In genomic region chr17:74921769-74922168, GRCh38 we compare ENCODE assay signal across 29 cellular contexts. TPM values are rescaled to one million over a fixed set of nuclear protein-coding genes. Genes with fewer than 3 reads are reported as not detected.
"Had no signal": no experiment of that assay in that cellular context is flagged by ENCODE, and none has a peak within 500 bp of the region (broad histone marks: within the 10 kb centered on the region; RNA-seq: fewer than 3 reads in every experiment).

No MANE protein-coding gene starts in this region.

- DNase-seq: activated CD4-positive, alpha-beta T cell treated with anti-CD3 and anti-CD28 coated beads for 48 hours; activated CD4-positive, alpha-beta T cell treated with anti-CD3 and anti-CD28 coated beads, Interleukin-2, amount 50 U/mL, for 4 hours; activated CD4-positive, CD25-positive, alpha-beta regulatory T cell treated with anti-CD3 and anti-CD28 coated beads, Interleukin-2, amount 50 U/mL, for 72 hours; activated CD8-positive, alpha-beta memory T cell treated with anti-CD3 and anti-CD28 coated beads, Interleukin-2, amount 50 U/mL, for 48 hours; activated CD8-positive, alpha-beta T cell treated with anti-CD3 and anti-CD28 coated beads, Interleukin-2, amount 10 ng/mL, durations not matched to agents 7 days and 5 days; activated naive CD4-positive, alpha-beta T cell treated with anti-CD3 and anti-CD28 coated beads, Interleukin-2, amount 50 U/mL, for 16 hours; activated naive CD8-positive, alpha-beta T cell treated with anti-CD3 and anti-CD28 coated beads, Interleukin-2, amount 10 ng/mL, durations not matched to agents 7 days and 5 days; activated T-cell treated with anti-CD3 and anti-CD28 coated beads, Interleukin-2, amount 50 U/mL, for 1 hour; anterior cingulate cortex; cerebellar nuclear complex; NCI-H1105 treated with DMSO at 0.1 percent for 48 hours; NCI-H146; NCI-H187 treated with DMSO at 0.1 percent for 48 hours; NCI-H2081 treated with DMSO at 0.1 percent for 48 hours; NCI-H226; NCI-H526 treated with DMSO at 0.1 percent for 48 hours; NCI-H82; OCI-M1; Right ventricle myocardium superior; RPMI8226; SJCRH30; SK-N-SH; SW 1271; T-helper 9 cell had no signal

- H3K9me3 ChIP-seq: adrenal gland, SJCRH30, SK-N-SH had no signal

- H3K4me3 ChIP-seq: SJCRH30 had no signal

- H3K4me3 Mint-ChIP-seq: activated CD8-positive, alpha-beta T cell treated with anti-CD3 and anti-CD28 coated beads, Interleukin-2, amount 10 ng/mL, durations not matched to agents 7 days and 5 days; activated naive CD8-positive, alpha-beta T cell treated with anti-CD3 and anti-CD28 coated beads, Interleukin-2, amount 10 ng/mL, durations not matched to agents 7 days and 5 days; T-helper 1 cell treated with Interleukin-12 subunit alpha and Interleukin-12 subunit beta and Interleukin-4 antibody, amounts not matched to agents 30 μg/mL and 1 μg/mL, for 36 hours had no signal

- H3K9ac ChIP-seq: SK-N-SH had no signal

- H3K36me3 ChIP-seq: adrenal gland, SJCRH30 had no signal

- H3K27ac Mint-ChIP-seq: activated CD8-positive, alpha-beta T cell treated with anti-CD3 and anti-CD28 coated beads, Interleukin-2, amount 10 ng/mL, durations not matched to agents 7 days and 5 days; activated naive CD8-positive, alpha-beta T cell treated with anti-CD3 and anti-CD28 coated beads, Interleukin-2, amount 10 ng/mL, durations not matched to agents 7 days and 5 days; T-helper 1 cell treated with Interleukin-12 subunit alpha and Interleukin-12 subunit beta and Interleukin-4 antibody, amounts not matched to agents 30 μg/mL and 1 μg/mL, for 36 hours; WTC11 had no signal

- H3K9me3 Mint-ChIP-seq: activated naive CD8-positive, alpha-beta T cell treated with anti-CD3 and anti-CD28 coated beads, Interleukin-2, amount 10 ng/mL, durations not matched to agents 7 days and 5 days; T-helper 1 cell treated with Interleukin-12 subunit alpha and Interleukin-12 subunit beta and Interleukin-4 antibody, amounts not matched to agents 30 μg/mL and 1 μg/mL, for 36 hours; WTC11 had no signal

- H3K27ac ChIP-seq: adrenal gland, SJCRH30 had no signal

- H3K36me3 Mint-ChIP-seq: activated naive CD8-positive, alpha-beta T cell treated with anti-CD3 and anti-CD28 coated beads, Interleukin-2, amount 10 ng/mL, durations not matched to agents 7 days and 5 days; WTC11 had no signal

- ATAC-seq: activated CD8-positive, alpha-beta T cell treated with anti-CD3 and anti-CD28 coated beads, Interleukin-2, amount 10 ng/mL, durations not matched to agents 7 days and 5 days; WTC11 had no signal

RNA-seq across cellular contexts. Expression of gene USH1G, which starts 1.3 kb away (rescaled TPM):
- total RNA-seq: activated CD8-positive, alpha-beta T cell treated with anti-CD3 and anti-CD28 coated beads, Interleukin-2, amount 10 ng/mL, durations not matched to agents 7 days and 5 days; activated naive CD8-positive, alpha-beta T cell treated with anti-CD3 and anti-CD28 coated beads, Interleukin-2, amount 10 ng/mL, durations not matched to agents 7 days and 5 days; cardiac septum; NCI-H460; Right ventricle myocardium superior had no signal
- polyA plus RNA-seq: SK-N-SH had no signal

RNA-seq across cellular contexts. Expression of gene OTOP2, which starts 2.3 kb away (rescaled TPM):
- total RNA-seq: activated CD8-positive, alpha-beta T cell treated with anti-CD3 and anti-CD28 coated beads, Interleukin-2, amount 10 ng/mL, durations not matched to agents 7 days and 5 days; activated naive CD8-positive, alpha-beta T cell treated with anti-CD3 and anti-CD28 coated beads, Interleukin-2, amount 10 ng/mL, durations not matched to agents 7 days and 5 days; adrenal gland; cardiac septum; NCI-H460; Right ventricle myocardium superior; SJCRH30; WTC11 had no signal
- polyA plus RNA-seq: SK-N-SH had no signal

RNA-seq across cellular contexts. Expression of gene OTOP3, which starts 13.9 kb away (rescaled TPM):
- total RNA-seq: activated CD8-positive, alpha-beta T cell treated with anti-CD3 and anti-CD28 coated beads, Interleukin-2, amount 10 ng/mL, durations not matched to agents 7 days and 5 days; activated naive CD8-positive, alpha-beta T cell treated with anti-CD3 and anti-CD28 coated beads, Interleukin-2, amount 10 ng/mL, durations not matched to agents 7 days and 5 days; adrenal gland; cardiac septum; NCI-H460; Right ventricle myocardium superior; SJCRH30; WTC11 had no signal
- polyA plus RNA-seq: adrenal gland, SK-N-SH had no signal

RNA-seq across cellular contexts. Expression of gene FADS6, which starts 28.3 kb away (rescaled TPM):
- total RNA-seq: activated CD8-positive, alpha-beta T cell treated with anti-CD3 and anti-CD28 coated beads, Interleukin-2, amount 10 ng/mL, durations not matched to agents 7 days and 5 days; activated naive CD8-positive, alpha-beta T cell treated with anti-CD3 and anti-CD28 coated beads, Interleukin-2, amount 10 ng/mL, durations not matched to agents 7 days and 5 days; cardiac septum; NCI-H460; Right ventricle myocardium superior; SJCRH30 had no signal
- polyA plus RNA-seq: SK-N-SH had no signal
